ENCODE assay signal across 18 cellular contexts in genomic region chr12:29676676-29677075, GRCh38.
"Had no signal": no experiment of that assay in that cellular context is flagged by ENCODE, and none has a peak within 500 bp of the region (broad histone marks: within the 10 kb centered on the region; RNA-seq: fewer than 3 reads in every experiment).

No MANE protein-coding gene starts in this region.

- FAIRE-seq: endometrium, keratinocyte had no signal

- H3K9me3 ChIP-seq: mucosa of descending colon, prostate gland, spleen, testis, vagina had no signal

- H3K36me3 ChIP-seq: prostate gland, vagina had no signal

- H3K36me3 Mint-ChIP-seq: naive thymus-derived CD8-positive, alpha-beta T cell had no signal

- H3K4me3 Mint-ChIP-seq: naive thymus-derived CD8-positive, alpha-beta T cell; type B pancreatic cell had no signal

- H3K27me3 Mint-ChIP-seq: type B pancreatic cell had no signal

- H3K4me3 ChIP-seq: mucosa of descending colon, prostate gland, spleen, testis, vagina had no signal

- H3K4me1 Mint-ChIP-seq: naive thymus-derived CD8-positive, alpha-beta T cell had no signal

- H3K9me3 Mint-ChIP-seq: naive thymus-derived CD8-positive, alpha-beta T cell; type B pancreatic cell had no signal

- ATAC-seq: foreskin keratinocyte; left colon; mucosa of descending colon; naive thymus-derived CD8-positive, alpha-beta T cell had no signal

- H3K27ac Mint-ChIP-seq: naive thymus-derived CD8-positive, alpha-beta T cell; type B pancreatic cell had no signal

- H3K4me1 ChIP-seq: foreskin keratinocyte, prostate gland, testis, vagina had no signal

- H3K27me3 ChIP-seq: foreskin keratinocyte, spleen, testis, vagina had no signal

- H3K27ac ChIP-seq: foreskin keratinocyte, prostate gland, testis, vagina had no signal

- DNase-seq: activated naive CD4-positive, alpha-beta T cell treated with Interleukin-2 at 50 U/mL for 16 hours; activated T-cell treated with anti-CD3 and anti-CD28 coated beads, Interleukin-2, amount 50 U/mL, for 48 hours; amygdala; cortex of kidney; foreskin keratinocyte; left colon; mesenchymal stem cell; mucosa of descending colon; naive thymus-derived CD8-positive, alpha-beta T cell; spleen; stimulated activated CD4-positive, alpha-beta T cell treated with anti-CD3 and anti-CD28 coated beads, Interleukin-4, amount 100 ng/mL, for 1 hour; stimulated activated naive CD4-positive, alpha-beta T cell; testis had no signal
